22 cellular contexts compared by ENCODE assay signal in genomic region chr16:54455021-54455725, GRCh38.
DNase-seq lines count a peak whose midpoint lies in the region; ATAC-seq and TF ChIP-seq lines count a peak whose summit lies in the region.
"Had no signal": no experiment of that assay in that cellular context is flagged by ENCODE, and none has a peak within 500 bp of the region (broad histone marks: within the 10 kb centered on the region; RNA-seq: fewer than 3 reads in every experiment).

No MANE protein-coding gene starts in this region.

- H3K27ac Mint-ChIP-seq in MCF 10A (ENCODE audit: low read depth, unreplicated experiment): no peak overlapping the region
- H3K27ac Mint-ChIP-seq: CD14-positive monocyte had no signal

- no peak for TF ChIP-seq CTCF in SK-N-SH (IDR thresholded peaks at IDR 0.05)
- no peak for TF ChIP-seq CTCF in Loucy (conservative IDR thresholded peaks at IDR 0.05; ENCODE audit: low read length)
- TF ChIP-seq CTCF in MCF 10A (IDR thresholded peaks at IDR 0.05; ENCODE audit: unreplicated experiment): no peak
- no peak for TF ChIP-seq CTCF in ascending aorta (IDR thresholded peaks at IDR 0.05)

- no peaks in the 10 kb centered on the region for H3K9me3 Mint-ChIP-seq in MCF 10A (ENCODE audit: unreplicated experiment)

- H3K9ac ChIP-seq in SK-N-SH (no peak overlapping the region), Loucy (ENCODE audit: low read depth, low read length, poor library complexity, severe bottlenecking) (no peak overlapping the region)

- H3K4me3 Mint-ChIP-seq in MCF 10A (ENCODE audit: unreplicated experiment): no peak overlapping the region

- DNase-seq in SK-N-SH (peak; percentile 40), sciatic nerve (ENCODE audit: low spot score) (no peak), MCF 10A (ENCODE audit: unreplicated experiment) (no peak), HUDEP-2 (lab: John Stamatoyannopoulos, UW; ENCODE audit: unreplicated experiment in 76 of 76) (no peak), ascending aorta (ENCODE audit: low spot score in 2 of 2) (no peak)
- DNase-seq: 8988T, AML-193, DMS53, GF-D8, NCI-H1092 treated with DMSO at 0.1 percent for 48 hours, NCI-H1436 treated with DMSO at 0.1 percent for 48 hours, NCI-H1930, NCI-H2227 treated with DMSO at 0.1 percent for 48 hours, NCI-H510A treated with DMSO at 0.1 percent for 48 hours, OCI-M1, Right ventricle myocardium superior had no signal

- no peak overlapping the region for H2AFZ ChIP-seq in SK-N-SH (ENCODE audit: low read depth)
- peak overlapping the region; percentile 76 for H2AFZ ChIP-seq in Loucy (ENCODE audit: low read length)

- H3K4me1 ChIP-seq in SK-N-SH (ENCODE audit: control insufficient read depth in 1 of 2, insufficient read depth in 2 of 2, low read depth in 1 of 2, low read length in 1 of 2): peaks cover 0 to 2% of the 10 kb centered on the region in 2 experiments; a peak in 1 of 4 replicates
- peaks cover 39% of the 10 kb centered on the region for H3K4me1 ChIP-seq in Loucy (ENCODE audit: insufficient read depth, low read length, poor library complexity, severe bottlenecking)
- no peaks in the 10 kb centered on the region for H3K4me1 ChIP-seq in ascending aorta

- no peaks in the 10 kb centered on the region for H3K36me3 Mint-ChIP-seq in MCF 10A (ENCODE audit: insufficient read depth, unreplicated experiment)
- H3K36me3 Mint-ChIP-seq: CD14-positive monocyte had no signal

- no peaks in the 10 kb centered on the region for H3K4me1 Mint-ChIP-seq in MCF 10A (ENCODE audit: insufficient read depth, unreplicated experiment)

- H3K9me3 ChIP-seq in SK-N-SH: no peaks in the 10 kb centered on the region
- no peaks in the 10 kb centered on the region for H3K9me3 ChIP-seq in Loucy (ENCODE audit: insufficient read depth, low read depth, low read length)
- no peaks in the 10 kb centered on the region for H3K9me3 ChIP-seq in ascending aorta

- H3K36me3 ChIP-seq in SK-N-SH (replicated peaks in 1 of 2; ENCODE audit: control insufficient read depth in 1 of 2, insufficient read depth in 2 of 2, low read length in 1 of 2) (no peaks in the 10 kb centered on the region), Loucy (ENCODE audit: insufficient read depth, low read length) (no peaks in the 10 kb centered on the region), ascending aorta (no peaks in the 10 kb centered on the region)

- H3K4me3 ChIP-seq in SK-N-SH (ENCODE audit: low read depth in 2 of 2, low read length in 1 of 2): no peak overlapping the region
- H3K4me3 ChIP-seq in Loucy (ENCODE audit: low read length, poor library complexity, severe bottlenecking): peak overlapping the region; percentile 43
- no peak overlapping the region for H3K4me3 ChIP-seq in ascending aorta
- H3K4me3 ChIP-seq: K562 had no signal

- no peaks in the 10 kb centered on the region for H3K27me3 Mint-ChIP-seq in MCF 10A (ENCODE audit: insufficient read depth, unreplicated experiment)

- no peak for TF ChIP-seq EP300 in SK-N-SH (IDR thresholded peaks at IDR 0.05; ENCODE audit: borderline replicate concordance in 1 of 2, low read depth in 1 of 2, low read length in 1 of 2)

- H3K27ac ChIP-seq in SK-N-SH (ENCODE audit: low read depth in 2 of 2, low read length in 1 of 2) (no peak overlapping the region), ascending aorta (no peak overlapping the region)

- no peaks in the 10 kb centered on the region for H4K20me1 ChIP-seq in SK-N-SH (ENCODE audit: insufficient read depth)
- H4K20me1 ChIP-seq in Loucy (ENCODE audit: insufficient read depth, low read length, poor library complexity, severe bottlenecking): no peaks in the 10 kb centered on the region

- no peak for TF ChIP-seq RAD21 in SK-N-SH (IDR thresholded peaks at IDR 0.05; ENCODE audit: low read length)

- WGBS in SK-N-SH (ENCODE audit: low lambda C conversion rate): 71% methylated on average over 5 of the region's 12 CpGs

- POLR2A ChIA-PET in SK-N-SH (lab: Yijun Ruan, JAX) (no interaction called here), MCF 10A (lab: Yijun Ruan, JAX) (interaction anchor here (1.2 kb wide), 1 partner anchor 172 kb away, joined by 3 read pairs; no protein-coding TSS in a partner anchor)

- no peaks in the 10 kb centered on the region for H3K79me2 ChIP-seq in SK-N-SH (ENCODE audit: insufficient read depth)
- H3K79me2 ChIP-seq in Loucy (ENCODE audit: insufficient read depth, low read length): no peaks in the 10 kb centered on the region

- H3F3A ChIP-seq in SK-N-SH (replicated peaks; ENCODE audit: insufficient read depth): no peaks in the 10 kb centered on the region
- H3F3A ChIP-seq in Loucy (ENCODE audit: low read depth): peaks cover 7% of the 10 kb centered on the region; the same call in 1 of the 2 replicates

- H3K9me2 ChIP-seq in SK-N-SH (no peaks in the 10 kb centered on the region), Loucy (replicated peaks; ENCODE audit: low read depth, low read length) (no peaks in the 10 kb centered on the region)

- BruUV-seq in MCF 10A (replicated peaks; lab: Mats Ljungman, UMichigan): no TSS peak

- H3K27me3 ChIP-seq in SK-N-SH (ENCODE audit: insufficient read depth): no peaks in the 10 kb centered on the region
- no peaks in the 10 kb centered on the region for H3K27me3 ChIP-seq in Loucy (ENCODE audit: insufficient read depth, low read length, poor library complexity, severe bottlenecking)
- no peaks in the 10 kb centered on the region for H3K27me3 ChIP-seq in ascending aorta

- H3K4me2 ChIP-seq in SK-N-SH (no peak overlapping the region), Loucy (ENCODE audit: low read depth, low read length, poor library complexity, severe bottlenecking) (peak overlapping the region; percentile 62)

- CTCF ChIA-PET in SK-N-SH (lab: Yijun Ruan, JAX) (interaction anchor here (0.7 kb wide), 1 partner anchor 28 kb away, joined by 3 read pairs; no protein-coding TSS in a partner anchor), MCF 10A (lab: Yijun Ruan, JAX) (interaction anchor here (0.6 to 1.1 kb wide), 3 partner anchors 17 to 149 kb away, joined by 3 to 7 read pairs (median 4); no protein-coding TSS in a partner anchor)

- ATAC-seq in SK-N-SH treated with all-trans-retinoic acid at 6 μM for 48 hours: no peak
- peak; percentile 26 for ATAC-seq in esophagus mucosa
- ATAC-seq in sciatic nerve: peak; percentile 56
- ATAC-seq: HepG2, K562 had no signal

- intact Hi-C loops in sciatic nerve (cut with DNase I) (no loop called here), MCF 10A (cut with micrococcal nuclease) (no loop called here), ascending aorta (cut with DNase I) (no loop called here)

TF ChIP-seq in SK-N-SH, 30 proteins besides CTCF, POLR2A, EP300 and RAD21 (continues in another document):
- TF ChIP-seq RFX5 (IDR thresholded peaks at IDR 0.05; ENCODE audit: low read length) (no peak), NRF1 (IDR thresholded peaks at IDR 0.05; ENCODE audit: low read depth, low read length) (no peak), SMC3 (IDR thresholded peaks at IDR 0.05; ENCODE audit: low read depth, low read length) (no peak), TAF1 (IDR thresholded peaks at IDR 0.05; ENCODE audit: borderline replicate concordance, low read depth, low read length) (no peak), TEAD4 (IDR thresholded peaks at IDR 0.05; ENCODE audit: borderline replicate concordance, insufficient read depth) (no peak), USF1 (IDR thresholded peaks at IDR 0.05; ENCODE audit: borderline replicate concordance, low read depth) (no peak), GATA2 (CRISPR knock-in tag; IDR thresholded peaks at IDR 0.05) (no peak), ELF1 (IDR thresholded peaks at IDR 0.05) (no peak), SIN3A (IDR thresholded peaks at IDR 0.05; ENCODE audit: borderline replicate concordance, low read depth, low read length) (no peak), CHD2 (IDR thresholded peaks at IDR 0.05; ENCODE audit: low read length, partially characterized antibody) (no peak), RCOR1 (IDR thresholded peaks at IDR 0.05; ENCODE audit: low read length) (no peak)

TF ChIP-seq in SK-N-SH treated with all-trans-retinoic acid at 6 μM for 48 hours, 23 proteins besides CTCF, POLR2A, EP300 and RAD21 (continues in another document):
- TF ChIP-seq TOX (CRISPR knock-in tag; IDR thresholded peaks at IDR 0.05; ENCODE audit: borderline replicate concordance) (no peak), SNAI2 (CRISPR knock-in tag; IDR thresholded peaks at IDR 0.05) (no peak), CSDC2 (CRISPR knock-in tag; IDR thresholded peaks at IDR 0.05) (no peak), TCF4 (CRISPR knock-in tag; IDR thresholded peaks at IDR 0.05; ENCODE audit: borderline replicate concordance) (no peak), PPARA (CRISPR knock-in tag; IDR thresholded peaks at IDR 0.05; ENCODE audit: borderline replicate concordance) (no peak), ISL1 (CRISPR knock-in tag; IDR thresholded peaks at IDR 0.05) (no peak), TSHZ2 (CRISPR knock-in tag; IDR thresholded peaks at IDR 0.05) (no peak), GLIS3 (CRISPR knock-in tag; IDR thresholded peaks at IDR 0.05) (no peak), BACH2 (CRISPR knock-in tag; IDR thresholded peaks at IDR 0.05; ENCODE audit: borderline replicate concordance) (no peak)
